1 cellular context compared by ENCODE assay signal in genomic region chr16:69823831-69824563, GRCh38.
TF ChIP-seq lines count a peak whose summit lies in the region.

No MANE protein-coding gene starts in this region.

TF ChIP-seq in HepG2, 621 proteins besides CTCF, POLR2A, EP300 and RAD21 (continued from another document):
- TF ChIP-seq, protein P1, sequence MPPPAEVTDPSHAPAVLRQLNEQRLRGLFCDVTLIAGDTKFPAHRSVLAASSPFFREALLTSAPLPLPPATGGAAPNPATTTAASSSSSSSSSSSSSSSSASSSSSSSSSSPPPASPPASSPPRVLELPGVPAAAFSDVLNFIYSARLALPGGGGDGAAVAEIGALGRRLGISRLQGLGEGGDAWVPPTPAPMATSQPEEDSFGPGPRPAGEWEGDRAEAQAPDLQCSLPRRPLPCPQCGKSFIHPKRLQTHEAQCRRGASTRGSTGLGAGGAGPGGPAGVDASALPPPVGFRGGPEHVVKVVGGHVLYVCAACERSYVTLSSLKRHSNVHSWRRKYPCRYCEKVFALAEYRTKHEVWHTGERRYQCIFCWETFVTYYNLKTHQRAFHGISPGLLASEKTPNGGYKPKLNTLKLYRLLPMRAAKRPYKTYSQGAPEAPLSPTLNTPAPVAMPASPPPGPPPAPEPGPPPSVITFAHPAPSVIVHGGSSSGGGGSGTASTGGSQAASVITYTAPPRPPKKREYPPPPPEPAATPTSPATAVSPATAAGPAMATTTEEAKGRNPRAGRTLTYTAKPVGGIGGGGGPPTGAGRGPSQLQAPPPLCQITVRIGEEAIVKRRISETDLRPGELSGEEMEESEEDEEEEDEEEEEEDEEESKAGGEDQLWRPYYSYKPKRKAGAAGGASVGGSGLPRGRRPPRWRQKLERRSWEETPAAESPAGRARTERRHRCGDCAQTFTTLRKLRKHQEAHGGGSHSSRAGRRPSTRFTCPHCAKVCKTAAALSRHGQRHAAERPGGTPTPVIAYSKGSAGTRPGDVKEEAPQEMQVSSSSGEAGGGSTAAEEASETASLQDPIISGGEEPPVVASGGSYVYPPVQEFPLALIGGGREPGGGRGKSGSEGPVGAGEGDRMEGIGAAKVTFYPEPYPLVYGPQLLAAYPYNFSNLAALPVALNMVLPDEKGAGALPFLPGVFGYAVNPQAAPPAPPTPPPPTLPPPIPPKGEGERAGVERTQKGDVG (CRISPR knock-in tag; IDR thresholded peaks at IDR 0.05; ENCODE audit: borderline replicate concordance), result peak; percentile 85; the same call in 1 of the 2 replicates
- no peak for TF ChIP-seq DMAP1 (CRISPR knock-in tag; IDR thresholded peaks at IDR 0.05)
TF ChIP-seq in HepG2: peak in this region for 105.
